9 cellular contexts compared by ENCODE assay signal in genomic region chr1:86429830-86430229, GRCh38. TPM values are rescaled to one million over a fixed set of nuclear protein-coding genes. Genes with fewer than 3 reads are reported as not detected.
DNase-seq lines count a peak whose midpoint lies in the region; ATAC-seq and TF ChIP-seq lines count a peak whose summit lies in the region.
"Had no signal": no experiment of that assay in that cellular context is flagged by ENCODE, and none has a peak within 500 bp of the region (broad histone marks: within the 10 kb centered on the region; RNA-seq: fewer than 3 reads in every experiment).

No MANE protein-coding gene starts in this region.

- ATAC-seq in HG02938 (IDR thresholded peaks at IDR 0.05; ENCODE audit: unreplicated experiment), result no peak
- no peak for ATAC-seq in HG03460 (IDR thresholded peaks at IDR 0.05; ENCODE audit: unreplicated experiment)

- H3K4me3 ChIP-seq in fibroblast of mammary gland (ENCODE audit: control insufficient read depth, low read depth, low read length), result no peak overlapping the region

- TF ChIP-seq CTCF in fibroblast of mammary gland (conservative IDR thresholded peaks at IDR 0.05; ENCODE audit: control insufficient read depth, insufficient read depth, low read depth, low read length), result no peak

- TF ChIP-seq POLR2A in erythroblast (IDR thresholded peaks at IDR 0.05; ENCODE audit: low read length), result no peak

- DNase-seq in GF-D8 (lab: John Stamatoyannopoulos, UW), result peak; percentile 89
- DNase-seq in RKO (ENCODE audit: low spot score), result peak; percentile 84
- peak; percentile 96 for DNase-seq in fibroblast of mammary gland (ENCODE audit: low read depth)
- peak; percentile 76 for DNase-seq in pulmonary artery endothelial cell (ENCODE audit: low read depth, low spot score)
- no peak for DNase-seq in erythroblast (lab: John Stamatoyannopoulos, UW)
- no peak for DNase-seq in NCI-H1436 (lab: John Stamatoyannopoulos, UW)
- DNase-seq: stimulated activated CD4-positive, alpha-beta T cell treated with anti-CD3 and anti-CD28 coated beads, Interleukin-4, amount 100 ng/mL, for 4 hours had no signal

RNA-seq across cellular contexts. Expression of gene CLCA2, which starts 5.9 kb away (rescaled TPM):
- 0.04 and 0.33 TPM in 2 replicates for total RNA-seq in pulmonary artery endothelial cell

RNA-seq across cellular contexts. Expression of gene ODF2L, which starts 33.7 kb away (rescaled TPM):
- 28.6 and 48.1 TPM in 2 replicates for total RNA-seq in pulmonary artery endothelial cell

RNA-seq across cellular contexts. Expression of gene CLCA1, which starts 38.9 kb away (rescaled TPM):
- total RNA-seq in pulmonary artery endothelial cell, result not detected in 2 replicates

Comparison
In these comparisons a context has a peak if more than half of its experiments do, and no peak if none do; other contexts are left out.
1. DNase-seq: peak in GF-D8 (single experiment), RKO (single experiment), fibroblast of mammary gland (single experiment) and pulmonary artery endothelial cell (single experiment); none in erythroblast (0 of 2) and NCI-H1436 (single experiment).